8 cellular contexts compared by ENCODE assay signal in the genomic region with DNA sequence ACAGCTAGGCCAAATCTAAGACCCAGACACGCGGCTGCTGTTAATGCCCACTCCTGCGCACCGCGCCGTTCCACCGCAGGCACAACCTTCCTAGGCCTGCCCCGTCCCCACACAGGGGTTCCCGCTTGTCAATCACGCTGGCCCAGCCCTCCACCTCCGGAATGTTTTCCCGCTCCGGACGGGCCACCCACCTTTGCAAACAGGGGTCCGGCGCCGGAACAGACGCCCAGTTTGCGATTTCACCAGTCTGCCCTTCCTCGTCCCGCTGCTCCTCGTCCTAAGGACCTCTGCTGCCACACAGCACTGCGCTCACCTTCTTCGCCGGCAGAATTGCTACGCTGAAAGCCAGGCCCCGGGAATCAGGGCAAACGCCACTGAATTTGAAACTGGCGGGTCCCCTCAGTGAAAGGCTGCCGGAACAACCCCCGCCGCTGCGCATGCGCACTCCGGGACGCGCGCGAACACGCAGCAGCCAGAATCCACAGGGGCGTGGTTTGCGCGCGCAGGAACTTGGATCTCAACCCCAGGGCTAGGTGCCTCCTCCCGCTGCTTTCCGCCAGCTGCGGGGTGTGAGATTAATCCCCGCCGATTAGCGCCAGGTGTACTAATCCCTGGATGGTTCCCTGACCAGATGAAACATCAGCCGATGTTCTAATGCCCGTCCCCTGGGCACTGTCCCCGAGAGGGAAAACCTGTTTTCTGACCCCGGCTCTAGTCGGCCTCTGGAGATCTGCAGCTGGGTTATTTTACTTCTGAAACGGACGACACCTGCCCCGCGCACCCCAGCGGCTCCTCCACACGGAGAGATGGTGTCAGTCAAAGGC.
DNase-seq lines count a peak whose midpoint lies in the region; ATAC-seq, FAIRE-seq and TF ChIP-seq lines count a peak whose summit lies in the region.
"Not testable (repeated sequence)": the region's sequence is repeated elsewhere in the genome, so short reads cannot be mapped to it uniquely, and the experiment has no call there.

No MANE protein-coding gene starts in this region.

- not testable (repeated sequence) for TF ChIP-seq CTCF in GM12864 (IDR thresholded peaks at IDR 0.05; ENCODE audit: low read depth, low read length, missing control alignments); pancreas (IDR thresholded peaks at IDR 0.05)

- not testable (repeated sequence) for H3K36me3 ChIP-seq in pancreas; thymus (ENCODE audit: control insufficient read depth, insufficient read depth)

- not testable (repeated sequence) for H3K27me3 Mint-ChIP-seq in activated naive CD4-positive, alpha-beta T cell treated with anti-CD3 and anti-CD28 coated beads, Interleukin-2, amount 50 U/mL, for 24 hours

- H3K4me1 ChIP-seq in pancreas; thymus (ENCODE audit: control insufficient read depth, insufficient read depth, low read length): not testable (repeated sequence)

- peak overlapping the region; percentile 93 for H3K27ac Mint-ChIP-seq in activated naive CD4-positive, alpha-beta T cell treated with anti-CD3 and anti-CD28 coated beads, Interleukin-2, amount 50 U/mL, for 24 hours

- H3K36me3 Mint-ChIP-seq in activated naive CD4-positive, alpha-beta T cell treated with anti-CD3 and anti-CD28 coated beads, Interleukin-2, amount 50 U/mL, for 24 hours = not testable (repeated sequence)

- ATAC-seq in HG02610 (IDR thresholded peaks at IDR 0.05; ENCODE audit: unreplicated experiment) (peak; percentile 72), SK-N-SH treated with all-trans-retinoic acid at 6 μM for 48 hours (peak; percentile 92), Right ventricle myocardium superior (ENCODE audit: poor library complexity) (peak; percentile 98), pancreas (peak; percentile 96 to 99 (median 98))

- not testable (repeated sequence) for H3K9me3 Mint-ChIP-seq in activated naive CD4-positive, alpha-beta T cell treated with anti-CD3 and anti-CD28 coated beads, Interleukin-2, amount 50 U/mL, for 24 hours

- H3K27me3 ChIP-seq in pancreas; thymus (ENCODE audit: control insufficient read depth, insufficient read depth): not testable (repeated sequence)

- H3K4me1 Mint-ChIP-seq in activated naive CD4-positive, alpha-beta T cell treated with anti-CD3 and anti-CD28 coated beads, Interleukin-2, amount 50 U/mL, for 24 hours = peaks cover 14% of the 10 kb centered on the region

- peak overlapping the region; percentile 74 for H3K4me3 ChIP-seq in GM12864 (ENCODE audit: low read depth, low read length)
- peak overlapping the region; percentile 39 to 58 (median 46) for H3K4me3 ChIP-seq in pancreas
- H3K4me3 ChIP-seq in thymus (ENCODE audit: low read length) = peak overlapping the region; percentile 50

- H3K27ac ChIP-seq in pancreas (peak overlapping the region in 2 of 4 donors; percentile 42 to 54), thymus (ENCODE audit: low read depth) (peak overlapping the region; percentile 52)

- DNase-seq in GM12864 (ENCODE audit: low read depth) = peak; percentile 60
- peak; percentile 85 for DNase-seq in NCI-H1092 (lab: John Stamatoyannopoulos, UW)
- DNase-seq in Right ventricle myocardium superior = peak; percentile 95
- peak; percentile 90 to 97 (median 92) for DNase-seq in pancreas

- WGBS in pancreas, 2 donors = 0 to 1% methylated on average over 60 to 61 of the region's 61 CpGs
- under 1% methylated on average over 61 of the region's 61 CpGs for WGBS in thymus

- FAIRE-seq in pancreas (lab: Jason Lieb, UNC) = not testable (repeated sequence)

- peak overlapping the region; percentile 98 for H3K4me3 Mint-ChIP-seq in activated naive CD4-positive, alpha-beta T cell treated with anti-CD3 and anti-CD28 coated beads, Interleukin-2, amount 50 U/mL, for 24 hours

- not testable (repeated sequence) for H3K9me3 ChIP-seq in pancreas; thymus (ENCODE audit: control insufficient read depth)

- intact Hi-C loops in Right ventricle myocardium superior (cut with DNase I); pancreas (cut with DNase I): not testable (repeated sequence)
